Comparison of ENCODE assay signal across 9 cellular contexts in the genomic region with DNA sequence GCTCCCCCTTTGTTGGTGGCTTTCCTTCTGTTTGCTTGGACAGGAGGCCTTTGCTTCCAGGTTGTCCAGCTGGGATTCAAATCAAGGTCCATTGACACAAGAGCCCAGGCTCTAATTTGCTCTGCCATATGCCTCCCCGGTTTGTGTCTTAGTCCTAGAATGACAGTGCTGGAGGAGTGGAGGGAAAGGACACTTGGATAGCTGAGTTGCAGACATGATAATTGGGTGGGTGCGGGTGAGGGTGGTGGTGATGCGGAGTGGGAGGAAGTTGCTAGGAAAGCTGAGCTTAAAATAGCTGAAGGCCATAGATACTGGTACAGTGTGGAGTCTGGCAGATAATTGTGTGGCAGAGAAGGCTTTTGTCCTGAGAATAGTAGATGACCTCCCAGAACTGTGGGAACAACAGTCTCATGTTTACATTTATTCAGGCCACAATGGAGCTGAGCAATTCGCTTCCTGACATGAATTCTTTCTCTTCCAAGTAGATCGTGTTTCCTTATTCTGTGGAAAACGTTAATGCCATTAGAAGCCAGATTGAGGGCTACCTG. TPM values are rescaled to one million over a fixed set of nuclear protein-coding genes. Genes with fewer than 3 reads are reported as not detected.
DNase-seq lines count a peak whose midpoint lies in the region; ATAC-seq and TF ChIP-seq lines count a peak whose summit lies in the region.
"Had no signal": no experiment of that assay in that cellular context is flagged by ENCODE, and none has a peak within 500 bp of the region (broad histone marks: within the 10 kb centered on the region; RNA-seq: fewer than 3 reads in every experiment).

No MANE protein-coding gene starts in this region.

- H3K79me2 ChIP-seq in mesendoderm (ENCODE audit: control insufficient read depth, insufficient read depth, low read length), result no peaks in the 10 kb centered on the region

- no peak overlapping the region for H2AK5ac ChIP-seq in mesendoderm (ENCODE audit: low read length)

- DNase-seq in COLO668 (lab: John Stamatoyannopoulos, UW; ENCODE audit: unreplicated experiment), result peak; percentile 27
- DNase-seq in NCI-H2196 treated with DMSO at 0.1 percent for 48 hours (lab: John Stamatoyannopoulos, UW; ENCODE audit: unreplicated experiment), result peak; percentile 56
- peak; percentile 28 for DNase-seq in myocyte (ENCODE audit: low read depth)
- no peak for DNase-seq in HuH-7.5 (ENCODE audit: low spot score)
- DNase-seq in mesendoderm, result no peak
- DNase-seq: activated CD4-positive, alpha-beta T cell treated with anti-CD3 and anti-CD28 coated beads for 48 hours had no signal

- H2BK120ac ChIP-seq in mesendoderm (ENCODE audit: low read depth, low read length), result no peak overlapping the region

- no peak overlapping the region for H3K4ac ChIP-seq in mesendoderm (ENCODE audit: low read depth, low read length)

- peaks cover 7% of the 10 kb centered on the region for H3K4me1 ChIP-seq in mesendoderm (ENCODE audit: control insufficient read depth, low read depth, low read length)

- H3K27me3 Mint-ChIP-seq in brain, result peaks cover 7% of the 10 kb centered on the region

- H3K9ac ChIP-seq in mesendoderm (ENCODE audit: low read length), result no peak overlapping the region

- H3K56ac ChIP-seq in mesendoderm (ENCODE audit: low read length), result no peak overlapping the region

- no peak overlapping the region for H3K4me3 ChIP-seq in mesendoderm (ENCODE audit: low read length)

- peaks cover 18 to 35% (median 24%) of the 10 kb centered on the region in 5 experiments for H3K9me3 Mint-ChIP-seq in brain

- H3K4me3 Mint-ChIP-seq in brain, result peak overlapping the region in 4 of 5 experiments; percentile 26 to 47 (median 36)

- H3K27ac ChIP-seq in mesendoderm (ENCODE audit: low read depth, low read length), result no peak overlapping the region

- H4K8ac ChIP-seq in mesendoderm (ENCODE audit: low read depth, low read length), result no peak overlapping the region

- no peak overlapping the region for H2BK5ac ChIP-seq in mesendoderm (ENCODE audit: low read length)

- no peak overlapping the region for H3K4me2 ChIP-seq in mesendoderm (ENCODE audit: low read length)

- H3K79me1 ChIP-seq in mesendoderm (ENCODE audit: low read length), result peaks cover 7% of the 10 kb centered on the region

- no peaks in the 10 kb centered on the region for H3K36me3 ChIP-seq in mesendoderm (ENCODE audit: control insufficient read depth, insufficient read depth, low read length)

- no peak for TF ChIP-seq CTCF in brain (conservative IDR thresholded peaks at IDR 0.05)

- peaks cover 47% of the 10 kb centered on the region for H3K36me3 Mint-ChIP-seq in brain

- peak overlapping the region; percentile 25 to 90 (median 88) for H3K27ac Mint-ChIP-seq in brain

- no peak overlapping the region for H2BK15ac ChIP-seq in mesendoderm (replicated peaks; ENCODE audit: low read depth)

- no peak overlapping the region for H3K18ac ChIP-seq in mesendoderm (ENCODE audit: low read length)

- peaks cover 66% of the 10 kb centered on the region for H3K4me1 Mint-ChIP-seq in brain

- WGBS in mesendoderm (ENCODE audit: extremely low coverage, insufficient coverage, low lambda C conversion rate), result no CpG with 5 or more reads among the region's 6 CpGs

- no peaks in the 10 kb centered on the region for H3K27me3 ChIP-seq in mesendoderm (ENCODE audit: insufficient read depth, low read length, poor library complexity)

- H4K5ac ChIP-seq in mesendoderm (ENCODE audit: low read length), result no peak overlapping the region

- no peak overlapping the region for H3K23ac ChIP-seq in mesendoderm (ENCODE audit: low read length)

- no peak for ATAC-seq in HG03565 (IDR thresholded peaks at IDR 0.05; ENCODE audit: unreplicated experiment)
- ATAC-seq in HG03460 (IDR thresholded peaks at IDR 0.05; ENCODE audit: unreplicated experiment), result no peak

RNA-seq across cellular contexts. Expression of gene SEC14L1, which starts 23.8 kb away (rescaled TPM):
- 129 TPM for polyA plus RNA-seq in brain (ENCODE audit: insufficient read depth, low read depth, low replicate concordance)
- total RNA-seq in myocyte, result 56.2 and 71.1 TPM in 2 replicates
- polyA plus RNA-seq in myocyte (2012), result 57.1 TPM
- 29.1 TPM for polyA plus RNA-seq in mesendoderm (2013, experiment 1 of 2)
- polyA plus RNA-seq in mesendoderm (2013, experiment 2 of 2), result 31.2 TPM

Comparison
In these comparisons a context has a peak if more than half of its experiments do, and no peak if none do; other contexts are left out.
1. DNase-seq: peak in COLO668 (single experiment), NCI-H2196 treated with DMSO at 0.1 percent for 48 hours (single experiment) and myocyte (single experiment); none in HuH-7.5 (single experiment) and mesendoderm (single experiment).